ENCODE assay signal across 13 cellular contexts in the genomic region with DNA sequence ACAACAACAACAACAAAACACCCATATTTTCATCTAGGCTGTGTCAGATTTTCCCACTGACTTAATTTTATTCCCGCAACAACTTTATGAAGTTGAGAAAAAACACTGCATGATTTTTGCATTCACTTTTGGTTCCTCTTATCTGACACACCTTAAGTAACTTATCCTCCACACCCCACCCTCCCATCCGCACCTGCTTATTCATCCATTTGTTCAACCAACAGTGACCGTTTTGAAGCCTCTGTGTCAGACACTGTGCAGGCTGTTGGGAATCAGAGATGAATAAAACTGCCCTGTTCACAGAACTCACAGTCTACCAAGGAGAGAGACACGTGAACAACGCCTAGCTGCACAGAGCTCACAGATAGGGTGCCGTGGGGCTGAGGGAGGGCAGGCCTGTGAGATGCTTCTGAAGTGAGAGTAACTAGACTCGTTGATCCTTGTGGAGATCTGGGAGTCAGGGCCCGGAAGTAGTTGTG. TPM values are rescaled to one million over a fixed set of nuclear protein-coding genes. Genes with fewer than 3 reads are reported as not detected.
A peak's percentile ranks its signal among the peaks of the same experiment; 100 is the strongest.
DNase-seq lines count a peak whose midpoint lies in the region; ATAC-seq and TF ChIP-seq lines count a peak whose summit lies in the region.
"Had no signal": no experiment of that assay in that cellular context is flagged by ENCODE, and none has a peak within 500 bp of the region (broad histone marks: within the 10 kb centered on the region; RNA-seq: fewer than 3 reads in every experiment).

No MANE protein-coding gene starts in this region.

- no peaks in the 10 kb centered on the region for H4K20me1 ChIP-seq in MM.1S (ENCODE audit: insufficient read depth, low read length)

- peak; percentile 52 for ATAC-seq in GM18868 (IDR thresholded peaks at IDR 0.05; ENCODE audit: unreplicated experiment)
- ATAC-seq in HG03469 (IDR thresholded peaks at IDR 0.05; ENCODE audit: unreplicated experiment), result peak; percentile 27
- ATAC-seq in esophagus mucosa, result peak; percentile 40

- no peak overlapping the region for H2BK15ac ChIP-seq in mesenchymal stem cell (ENCODE audit: low read depth, poor library complexity, severe bottlenecking)

- H3K23ac ChIP-seq in mesenchymal stem cell (ENCODE audit: low read length in 2 of 2), result no peak overlapping the region

- H3K27ac ChIP-seq in thyroid gland (peak overlapping the region in 1 of 3 donors; percentile 34), mesenchymal stem cell (ENCODE audit: low read length, poor library complexity, severe bottlenecking) (no peak overlapping the region), MM.1S (ENCODE audit: low read length) (no peak overlapping the region)
- H3K27ac ChIP-seq: sigmoid colon, vagina had no signal

- WGBS in thyroid gland, 2 donors, result 43 to 58% methylated on average over 8 of the region's 8 CpGs
- 94% methylated on average over 8 of the region's 8 CpGs for WGBS in mesenchymal stem cell

- H2BK120ac ChIP-seq in mesenchymal stem cell (ENCODE audit: low read depth, low read length), result no peak overlapping the region

- H3F3A ChIP-seq in MM.1S (ENCODE audit: insufficient read depth, low read length), result peaks cover 2% of the 10 kb centered on the region; the same call in 1 of the 2 replicates

- no peak overlapping the region for H2BK5ac ChIP-seq in mesenchymal stem cell (ENCODE audit: low read depth, low read length, poor library complexity, severe bottlenecking)

- peaks cover 25% of the 10 kb centered on the region for H3K79me2 ChIP-seq in MM.1S (ENCODE audit: low read length)

- no peak overlapping the region for H2AK5ac ChIP-seq in mesenchymal stem cell (ENCODE audit: low read length, severe bottlenecking)

- H2AFZ ChIP-seq in mesenchymal stem cell (ENCODE audit: low read depth, low read length), result no peak overlapping the region
- no peak overlapping the region for H2AFZ ChIP-seq in MM.1S (ENCODE audit: low read length)

- H2BK12ac ChIP-seq in mesenchymal stem cell (ENCODE audit: low read length in 2 of 2), result no peak overlapping the region

- no peak overlapping the region for H4K8ac ChIP-seq in mesenchymal stem cell (ENCODE audit: low read length)

- H3K9ac ChIP-seq in mesenchymal stem cell (ENCODE audit: low read length) (no peak overlapping the region), MM.1S (ENCODE audit: low read length) (no peak overlapping the region)

- intact Hi-C loops in thyroid gland (cut with DNase I), result no loop called here

- H4K91ac ChIP-seq in mesenchymal stem cell (ENCODE audit: low read length), result no peak overlapping the region

- no peaks in the 10 kb centered on the region for H3K9me3 ChIP-seq in thyroid gland
- no peaks in the 10 kb centered on the region for H3K9me3 ChIP-seq in mesenchymal stem cell (ENCODE audit: control insufficient read depth, low read length)
- H3K9me3 ChIP-seq in MM.1S (replicated peaks; ENCODE audit: insufficient read depth, low read length), result no peaks in the 10 kb centered on the region
- H3K9me3 ChIP-seq: sigmoid colon, vagina had no signal

- H3K27me3 ChIP-seq in thyroid gland (no peaks in the 10 kb centered on the region), mesenchymal stem cell (ENCODE audit: control insufficient read depth in 1 of 2, insufficient read depth in 1 of 2, low read length in 2 of 2) (no peaks in the 10 kb centered on the region), MM.1S (replicated peaks; ENCODE audit: insufficient read depth, low read length) (no peaks in the 10 kb centered on the region)
- H3K27me3 ChIP-seq: sigmoid colon, vagina had no signal

- no peak overlapping the region for H3K4me3 ChIP-seq in thyroid gland (replicated peaks in 1 of 3)
- no peak overlapping the region for H3K4me3 ChIP-seq in mesenchymal stem cell (ENCODE audit: insufficient read depth in 1 of 2, low read depth in 1 of 2, low read length in 2 of 2)
- no peak overlapping the region for H3K4me3 ChIP-seq in MM.1S (ENCODE audit: low read length)
- H3K4me3 ChIP-seq: sigmoid colon, vagina had no signal

- peaks cover 45% of the 10 kb centered on the region for H3K79me1 ChIP-seq in mesenchymal stem cell (replicated peaks; ENCODE audit: low read length, poor library complexity, severe bottlenecking)

- H3K4me1 ChIP-seq in thyroid gland (peaks cover 52 to 81% of the 10 kb centered on the region in 2 donors), mesenchymal stem cell (ENCODE audit: control insufficient read depth, insufficient read depth, low read depth, low read length) (peaks cover 20% of the 10 kb centered on the region), MM.1S (ENCODE audit: low read length) (peaks cover 10% of the 10 kb centered on the region)

- H3K4ac ChIP-seq in mesenchymal stem cell (ENCODE audit: low read depth in 1 of 2, low read length in 2 of 2), result no peak overlapping the region

- TF ChIP-seq POLR2A in thyroid gland (IDR thresholded peaks at IDR 0.05), result no peak

- H3K14ac ChIP-seq in mesenchymal stem cell (ENCODE audit: low read length in 2 of 2), result no peak overlapping the region

- H3K9me2 ChIP-seq in MM.1S (replicated peaks; ENCODE audit: insufficient read depth, low read length), result no peaks in the 10 kb centered on the region

- H3K18ac ChIP-seq in mesenchymal stem cell (ENCODE audit: low read depth in 1 of 2, low read length in 2 of 2), result no peak overlapping the region

- H3K4me2 ChIP-seq in mesenchymal stem cell (ENCODE audit: low read length, poor library complexity, severe bottlenecking) (no peak overlapping the region), MM.1S (ENCODE audit: low read depth, low read length) (no peak overlapping the region)

- TF ChIP-seq CTCF in thyroid gland (IDR thresholded peaks at IDR 0.05), result no peak
- TF ChIP-seq CTCF in MM.1S (IDR thresholded peaks at IDR 0.05; ENCODE audit: low read length), result no peak

- H3K36me3 ChIP-seq in thyroid gland (no peaks in the 10 kb centered on the region), mesenchymal stem cell (ENCODE audit: control insufficient read depth in 1 of 2, insufficient read depth in 2 of 2, low read depth in 1 of 2, low read length in 2 of 2) (peaks cover 0 to 18% of the 10 kb centered on the region in 2 experiments), MM.1S (replicated peaks; ENCODE audit: insufficient read depth, low read length) (no peaks in the 10 kb centered on the region)
- H3K36me3 ChIP-seq: sigmoid colon, vagina had no signal

- DNase-seq in thyroid gland, result peak; percentile 50 to 57
- DNase-seq in SKM-1 (lab: John Stamatoyannopoulos, UW; ENCODE audit: unreplicated experiment), result no peak
- no peak for DNase-seq in mesenchymal stem cell
- no peak for DNase-seq in MM.1S
- DNase-seq: activated T-cell treated with anti-CD3 and anti-CD28 coated beads, Interleukin-2, amount 50 U/mL, for 1 hour; endodermal cell; GOT3; NCI-H1694 treated with DMSO at 0.1 percent for 48 hours; sigmoid colon had no signal

RNA-seq across cellular contexts. Expression of a gene that starts 7.4 kb away (rescaled TPM):
- 9.3 TPM for total RNA-seq in esophagus mucosa
- 1 to 10 TPM; 6.6 to 9.5 (median 7.7) TPM for total RNA-seq in thyroid gland
- polyA plus RNA-seq in mesenchymal stem cell (2013, experiment 1 of 2), result 5.8 TPM
- polyA plus RNA-seq in mesenchymal stem cell (2013, experiment 2 of 2), result 6.0 TPM

RNA-seq across cellular contexts. Expression of a gene that starts 28.3 kb away (rescaled TPM):
- total RNA-seq in esophagus mucosa (4.7 TPM), thyroid gland (10 to 100 TPM; 22.8 to 32.9 (median 29.2) TPM)
- 18.5 TPM for polyA plus RNA-seq in mesenchymal stem cell (2013, experiment 1 of 2)
- polyA plus RNA-seq in mesenchymal stem cell (2013, experiment 2 of 2), result 19.6 TPM

RNA-seq across cellular contexts. Expression of a gene that starts 47.9 kb away (rescaled TPM):
- total RNA-seq in esophagus mucosa, result 6.1 TPM
- total RNA-seq in thyroid gland, result 10 to 100 TPM; 18.2 to 22.8 (median 20.4) TPM
- 3.8 TPM for polyA plus RNA-seq in mesenchymal stem cell (2013, experiment 1 of 2)
- polyA plus RNA-seq in mesenchymal stem cell (2013, experiment 2 of 2), result 3.8 TPM

Comparison
In these comparisons a context has a peak if more than half of its experiments do, and no peak if none do; other contexts are left out.
1. DNase-seq: peak in thyroid gland (2 of 2); none in SKM-1 (single experiment), mesenchymal stem cell (single experiment) and MM.1S (single experiment).
2. Peak in every context shown above with its lines, with median percentiles within 50 percentile points of each other: ATAC-seq.